ENCODE assay signal across 8 cellular contexts in the genomic region with DNA sequence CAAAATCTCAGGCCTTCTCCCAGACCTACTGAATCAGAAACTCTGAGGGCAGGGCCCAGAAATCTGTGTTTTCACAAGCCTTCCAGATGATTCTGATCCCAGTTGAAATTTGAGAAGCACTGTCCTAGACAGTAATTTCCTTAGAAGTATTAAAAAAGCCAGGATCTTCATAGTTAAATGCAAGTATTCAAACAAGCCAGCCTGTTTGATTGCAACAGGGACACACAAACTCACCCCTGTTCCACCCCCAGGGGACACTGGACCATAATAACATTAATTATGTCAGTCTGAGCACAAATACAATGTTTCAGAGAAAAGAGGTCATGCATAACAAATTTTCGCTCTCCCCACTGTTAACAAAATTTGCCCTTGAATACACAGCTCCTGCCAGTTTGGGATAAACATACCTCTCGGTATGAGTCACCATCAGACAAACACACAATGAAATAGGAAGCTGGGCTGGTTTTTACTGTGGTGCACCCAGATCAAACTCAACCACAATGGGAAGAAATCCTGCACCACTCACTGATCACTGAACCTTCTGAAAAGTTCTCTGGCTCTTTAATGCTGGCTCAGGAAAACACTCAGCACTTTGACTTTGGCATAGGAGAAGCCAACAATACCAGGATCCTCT. TPM values are rescaled to one million over a fixed set of nuclear protein-coding genes. Genes with fewer than 3 reads are reported as not detected.
DNase-seq lines count a peak whose midpoint lies in the region; ATAC-seq lines count a peak whose summit lies in the region.

No MANE protein-coding gene starts in this region.

- ATAC-seq in HG02588 (IDR thresholded peaks at IDR 0.05; ENCODE audit: unreplicated experiment): peak; percentile 47

- DNase-seq in A172 (ENCODE audit: low spot score): peak; percentile 87
- peak; percentile 66 for DNase-seq in amniotic stem cell (lab: John Stamatoyannopoulos, UW)
- peak; percentile 78 for DNase-seq in islet precursor cell
- no peak for DNase-seq in activated T-cell treated with anti-CD3 and anti-CD28 coated beads for 4 hours
- no peak for DNase-seq in inferior parietal cortex (ENCODE audit: extremely low spot score)
- no peak for DNase-seq in NCI-H1092 (lab: John Stamatoyannopoulos, UW)
- no peak for DNase-seq in central memory CD4-positive, alpha-beta T cell

RNA-seq across cellular contexts. Expression of a gene that starts 34.3 kb away (rescaled TPM):
- 1.8 and 2.3 TPM in 2 replicates for total RNA-seq in A172 (2014; rRNA removed; shearing (Covaris generic))

Comparison
In these comparisons a context has a peak if more than half of its experiments do, and no peak if none do; other contexts are left out.
1. DNase-seq: peak in A172 (single experiment), amniotic stem cell (single experiment) and islet precursor cell (single experiment); none in activated T-cell treated with anti-CD3 and anti-CD28 coated beads for 4 hours (single experiment), inferior parietal cortex (single experiment), NCI-H1092 (single experiment) and central memory CD4-positive, alpha-beta T cell (single experiment).